In the genomic region with DNA sequence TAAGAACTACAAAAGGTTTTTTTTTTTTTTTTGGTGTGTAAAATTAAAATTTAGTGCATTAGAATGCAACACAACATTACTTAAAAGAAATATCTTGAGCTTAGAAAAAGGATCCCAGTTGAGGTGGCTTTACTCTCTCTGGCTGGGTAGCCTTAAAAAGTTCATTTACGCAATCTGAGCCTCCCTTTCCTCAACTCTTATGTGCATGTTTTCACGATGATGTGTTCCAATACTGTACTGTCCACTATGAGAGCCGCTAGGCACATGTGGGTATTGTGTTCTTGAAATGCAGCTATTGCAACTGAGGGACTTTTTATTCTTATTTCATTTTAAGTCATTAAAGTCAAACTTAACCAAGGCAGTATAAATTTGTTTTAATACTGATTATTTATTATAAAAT, we compare ENCODE assay signal across 18 cellular contexts.
DNase-seq lines count a peak whose midpoint lies in the region; ATAC-seq and TF ChIP-seq lines count a peak whose summit lies in the region.
"Had no signal": no experiment of that assay in that cellular context is flagged by ENCODE, and none has a peak within 500 bp of the region (broad histone marks: within the 10 kb centered on the region; RNA-seq: fewer than 3 reads in every experiment).

No MANE protein-coding gene starts in this region.

- H3K4me1 ChIP-seq in ACC112 (ENCODE audit: control insufficient read depth, insufficient read depth, low read length, unreplicated experiment) = peaks cover 21% of the 10 kb centered on the region
- H3K4me1 ChIP-seq: colonic mucosa had no signal

- no peak for TF ChIP-seq CTCF in astrocyte of the cerebellum (IDR thresholded peaks at IDR 0.05; ENCODE audit: low read depth, low read length, missing control alignments)

- H3K27me3 ChIP-seq in ACC112 (ENCODE audit: insufficient read depth, low read length) (no peaks in the 10 kb centered on the region), H7 (ENCODE audit: control insufficient read depth, insufficient read depth, low read length) (no peaks in the 10 kb centered on the region)
- H3K27me3 ChIP-seq: colonic mucosa had no signal

- H3K36me3 ChIP-seq in ACC112 (ENCODE audit: insufficient read depth, low read length) (no peaks in the 10 kb centered on the region), H7 (replicated peaks; ENCODE audit: control insufficient read depth, insufficient read depth, low read length) (no peaks in the 10 kb centered on the region)
- H3K36me3 ChIP-seq: colonic mucosa had no signal

- DNase-seq in HT1080 (ENCODE audit: low read depth) (peak; percentile 37), astrocyte of the cerebellum (ENCODE audit: low read depth) (peak; percentile 27), kidney glomerular epithelial cell (lab: John Stamatoyannopoulos, UW) (peak; percentile 39), amygdala (lab: John Stamatoyannopoulos, UW) (no peak), H7 (no peak), NCI-H69 (lab: John Stamatoyannopoulos, UW) (no peak)
- DNase-seq: activated CD8-positive, alpha-beta memory T cell treated with anti-CD3 and anti-CD28 coated beads, Interleukin-2, amount 10 ng/mL, durations not matched to agents 7 days and 5 days; activated effector memory CD4-positive, alpha-beta T cell treated with Interleukin-2 at 50 U/mL for 16 hours; colonic mucosa; KG1; NCI-H1092 treated with DMSO at 0.1 percent for 48 hours; NCI-H2081 treated with DMSO at 0.1 percent for 48 hours; NCI-H524 treated with DMSO at 0.1 percent for 48 hours; nephron progenitor cell; stimulated activated naive CD8-positive, alpha-beta T cell treated with anti-CD3 and anti-CD28 coated beads, Interleukin-15, amount 100 ng/mL, for 72 hours; T-helper 9 cell had no signal

- H2AFZ ChIP-seq in ACC112 (ENCODE audit: low read length, unreplicated experiment) = no peak overlapping the region

- peak overlapping the region; percentile 51 for H3K27ac ChIP-seq in ACC112 (ENCODE audit: low read depth, low read length)
- H3K27ac ChIP-seq: colonic mucosa had no signal

- H3K4me3 ChIP-seq in ACC112 (ENCODE audit: low read depth, low read length) (peak overlapping the region; percentile 30; the same call in 1 of the 2 replicates), astrocyte of the cerebellum (ENCODE audit: low read depth, low read length) (no peak overlapping the region), H7 (ENCODE audit: insufficient read depth, low read depth, low read length) (no peak overlapping the region)
- H3K4me3 ChIP-seq: colonic mucosa had no signal

- in situ Hi-C loops in astrocyte of the cerebellum (cut with HindIII; ENCODE audit: low sequenced_read_pairs) = no loop called here

- ATAC-seq in HG03108 (IDR thresholded peaks at IDR 0.05; ENCODE audit: unreplicated experiment) = no peak
- ATAC-seq: activated CD8-positive, alpha-beta memory T cell treated with anti-CD3 and anti-CD28 coated beads, Interleukin-2, amount 10 ng/mL, durations not matched to agents 7 days and 5 days; stimulated activated naive CD8-positive, alpha-beta T cell treated with anti-CD3 and anti-CD28 coated beads, Interleukin-15, amount 100 ng/mL, for 72 hours had no signal

- no peaks in the 10 kb centered on the region for H3K79me2 ChIP-seq in ACC112 (ENCODE audit: control insufficient read depth, insufficient read depth, low read length, unreplicated experiment)

Comparison
In these comparisons a context has a peak if more than half of its experiments do, and no peak if none do; other contexts are left out.
1. DNase-seq: peak in HT1080 (single experiment), astrocyte of the cerebellum (single experiment) and kidney glomerular epithelial cell (single experiment); none in amygdala (0 of 56), H7 (single experiment) and NCI-H69 (single experiment).